18 cellular contexts compared by ENCODE assay signal in genomic region chr12:130881046-130881445, GRCh38. TPM values are rescaled to one million over a fixed set of nuclear protein-coding genes. Genes with fewer than 3 reads are reported as not detected.
A peak's percentile ranks its signal among the peaks of the same experiment; 100 is the strongest.
DNase-seq lines count a peak whose midpoint lies in the region; ATAC-seq, FAIRE-seq and TF ChIP-seq lines count a peak whose summit lies in the region.
"Had no signal": no experiment of that assay in that cellular context is flagged by ENCODE, and none has a peak within 500 bp of the region (broad histone marks: within the 10 kb centered on the region; RNA-seq: fewer than 3 reads in every experiment).

No MANE protein-coding gene starts in this region.

- H2BK120ac ChIP-seq in H1 (replicated peaks; ENCODE audit: low read depth, low read length) = no peak overlapping the region

- no peaks in the 10 kb centered on the region for H3K27me3 Mint-ChIP-seq in activated naive CD4-positive, alpha-beta T cell treated with anti-CD3 and anti-CD28 coated beads, Interleukin-2, amount 10 ng/mL, durations not matched to agents 7 days and 5 days

- H3F3A ChIP-seq in MM.1S (ENCODE audit: insufficient read depth, low read length) = peaks cover 31% of the 10 kb centered on the region

- no peaks in the 10 kb centered on the region for H3K27me3 ChIP-seq in MM.1S (replicated peaks; ENCODE audit: insufficient read depth, low read length)
- H3K27me3 ChIP-seq in H1 (replicated peaks in 1 of 4; ENCODE audit: control insufficient read depth in 3 of 4, extremely low read depth in 1 of 4, insufficient read depth in 3 of 4, low read length in 3 of 4) = no peaks in the 10 kb centered on the region
- H3K27me3 ChIP-seq in sigmoid colon = no peaks in the 10 kb centered on the region
- H3K27me3 ChIP-seq: breast epithelium, gastrocnemius medialis had no signal

- H3K36me3 ChIP-seq in MM.1S (replicated peaks; ENCODE audit: insufficient read depth, low read length) (no peaks in the 10 kb centered on the region), H1 (ENCODE audit: control insufficient read depth in 2 of 4, insufficient read depth in 4 of 4, low read length in 3 of 4) (peaks cover 4 to 18% (median 9%) of the 10 kb centered on the region in 4 experiments; a peak in 7 of 8 replicates), sigmoid colon (peaks cover 5 to 23% (median 10%) of the 10 kb centered on the region in 4 donors)

- H2AK5ac ChIP-seq in H1 (ENCODE audit: low read depth, low read length) = no peak overlapping the region

- H3K27ac Mint-ChIP-seq in activated naive CD4-positive, alpha-beta T cell treated with anti-CD3 and anti-CD28 coated beads, Interleukin-2, amount 10 ng/mL, durations not matched to agents 7 days and 5 days = peak overlapping the region; percentile 3

- CTCF ChIA-PET in activated naive CD4-positive, alpha-beta T cell treated with anti-CD3 and anti-CD28 coated beads, Interleukin-2, amount 10 ng/mL, durations not matched to agents 7 days and 5 days (lab: Charles Lee) = no interaction called here
- CTCF ChIA-PET in H1 (lab: Charles Lee; ENCODE audit: partially characterized antibody) = no interaction called here

- FAIRE-seq in H1 (lab: Jason Lieb, UNC) = no peak
- FAIRE-seq: urothelium cell line had no signal

- no peaks in the 10 kb centered on the region for H3K9me2 ChIP-seq in MM.1S (replicated peaks; ENCODE audit: insufficient read depth, low read length)

- H4K8ac ChIP-seq in H1 (ENCODE audit: extremely low read depth, insufficient read depth, low read length) = no peak overlapping the region

- H2BK12ac ChIP-seq in H1 (ENCODE audit: low read depth, low read length) = no peak overlapping the region

- no peak overlapping the region for H3K18ac ChIP-seq in H1 (ENCODE audit: extremely low read depth, low read length)

- H2BK20ac ChIP-seq in H1 (ENCODE audit: low read length) = no peak overlapping the region

- H3K36me3 Mint-ChIP-seq in activated naive CD4-positive, alpha-beta T cell treated with anti-CD3 and anti-CD28 coated beads, Interleukin-2, amount 10 ng/mL, durations not matched to agents 7 days and 5 days = peaks cover 17% of the 10 kb centered on the region

- TF ChIP-seq RAD21 in H1 (IDR thresholded peaks at IDR 0.05 in 1 of 2, conservative IDR thresholded peaks at IDR 0.05 in 1 of 2; ENCODE audit: low read depth in 2 of 2, low read length in 2 of 2) = no peak

- no peaks in the 10 kb centered on the region for H4K20me1 ChIP-seq in MM.1S (ENCODE audit: insufficient read depth, low read length)
- peaks cover 3 to 5% of the 10 kb centered on the region in 2 experiments for H4K20me1 ChIP-seq in H1 (replicated peaks in 1 of 2; ENCODE audit: control insufficient read depth in 1 of 2, insufficient read depth in 2 of 2, low read length in 2 of 2)

- H3K79me2 ChIP-seq in MM.1S (ENCODE audit: low read length) = no peaks in the 10 kb centered on the region
- no peaks in the 10 kb centered on the region for H3K79me2 ChIP-seq in H1 (ENCODE audit: control insufficient read depth in 1 of 2, insufficient read depth in 2 of 2, low read length in 2 of 2)

- H3K4me3 ChIP-seq in MM.1S (ENCODE audit: low read length) (no peak overlapping the region; the same call in 1 of the 2 replicates), H1 (ENCODE audit: extremely low read depth in 1 of 4, insufficient read depth in 2 of 4, low read depth in 3 of 4, low read length in 4 of 4) (no peak overlapping the region), sigmoid colon (no peak overlapping the region)
- H3K4me3 ChIP-seq: gastrocnemius medialis had no signal

- H3K56ac ChIP-seq in H1 (replicated peaks; ENCODE audit: insufficient read length, low read depth, low read length) = peak overlapping the region; percentile 74

- H3K4me3 Mint-ChIP-seq in activated naive CD4-positive, alpha-beta T cell treated with anti-CD3 and anti-CD28 coated beads, Interleukin-2, amount 10 ng/mL, durations not matched to agents 7 days and 5 days = no peak overlapping the region

- H3K23me2 ChIP-seq in H1 (ENCODE audit: low read depth, low read length) = peaks cover 3% of the 10 kb centered on the region

- no peak overlapping the region for H2BK5ac ChIP-seq in H1 (ENCODE audit: low read depth, low read length)

- H3K79me1 ChIP-seq in H1 (ENCODE audit: low read depth, low read length) = no peaks in the 10 kb centered on the region

- TF ChIP-seq POLR2A in H1 (IDR thresholded peaks at IDR 0.05; ENCODE audit: control extremely low read depth in 1 of 2, low read depth in 2 of 2, low read length in 2 of 2) (no peak), sigmoid colon (IDR thresholded peaks at IDR 0.05) (no peak)

- TF ChIP-seq EP300 in H1 (IDR thresholded peaks at IDR 0.05; ENCODE audit: borderline replicate concordance in 1 of 2, low read depth in 2 of 2, low read length in 2 of 2) (no peak), sigmoid colon (IDR thresholded peaks at IDR 0.05) (no peak)

- H3K4me1 Mint-ChIP-seq in activated naive CD4-positive, alpha-beta T cell treated with anti-CD3 and anti-CD28 coated beads, Interleukin-2, amount 10 ng/mL, durations not matched to agents 7 days and 5 days = peaks cover 35% of the 10 kb centered on the region

- ATAC-seq in left colon = no peak
- ATAC-seq: gastrocnemius medialis, left cardiac atrium, Right ventricle myocardium inferior had no signal

- no peak overlapping the region for H4K91ac ChIP-seq in H1 (replicated peaks; ENCODE audit: insufficient read length, low read length)

- POLR2A ChIA-PET in H1 (lab: Charles Lee; ENCODE audit: partially characterized antibody) = interaction anchor here (1.1 to 8.9 kb wide), 8 partner anchors 8 to 66 kb away, joined by 3 to 86 read pairs (median 10); no protein-coding TSS in a partner anchor

- H3K9ac ChIP-seq in MM.1S (ENCODE audit: low read length) = peak overlapping the region; percentile 72; the same call in 1 of the 2 replicates
- H3K9ac ChIP-seq in H1 (replicated peaks in 1 of 4; ENCODE audit: extremely low read depth in 1 of 4, low read depth in 3 of 4, low read length in 3 of 4) = no peak overlapping the region

- intact Hi-C loops in sigmoid colon (cut with DNase I) (no loop called here), left colon (cut with DNase I, micrococcal nuclease) (no loop called here)

- H2AFZ ChIP-seq in MM.1S (ENCODE audit: low read length) (no peak overlapping the region), H1 (ENCODE audit: low read length) (no peak overlapping the region)

- H2BK15ac ChIP-seq in H1 (ENCODE audit: low read length) = no peak overlapping the region

- WGBS in H1 (ENCODE audit: extremely low coverage in 1 of 2, insufficient coverage in 1 of 2, insufficient read length in 1 of 2, insufficient replicate concordance in 2 of 2, low coverage in 1 of 2, low lambda C conversion rate in 2 of 2, missing lambda C conversion rate in 1 of 2), 2 experiments = 84% methylated on average over 5 of the region's 5 CpGs; no CpG with 5 or more reads in 1 of the 2 experiments
- 58 to 82% methylated on average over 5 of the region's 5 CpGs for WGBS in sigmoid colon, 2 donors

- H3K9me3 ChIP-seq in MM.1S (replicated peaks; ENCODE audit: insufficient read depth, low read length) (no peaks in the 10 kb centered on the region), H1 (ENCODE audit: insufficient read depth in 2 of 2, low read depth in 1 of 2, low read length in 1 of 2) (no peaks in the 10 kb centered on the region), sigmoid colon (no peaks in the 10 kb centered on the region)
- H3K9me3 ChIP-seq: breast epithelium, gastrocnemius medialis, neutrophil had no signal

- H3K9me3 Mint-ChIP-seq in activated naive CD4-positive, alpha-beta T cell treated with anti-CD3 and anti-CD28 coated beads, Interleukin-2, amount 10 ng/mL, durations not matched to agents 7 days and 5 days = no peaks in the 10 kb centered on the region

- peak overlapping the region; percentile 87; the same call in 1 of the 2 replicates for H3K4me2 ChIP-seq in MM.1S (ENCODE audit: low read depth, low read length)
- H3K4me2 ChIP-seq in H1 (ENCODE audit: insufficient read depth in 1 of 2, low read depth in 2 of 2, low read length in 2 of 2) = no peak overlapping the region

- H3K27ac ChIP-seq in MM.1S (ENCODE audit: low read length) (no peak overlapping the region), H1 (ENCODE audit: low read depth, low read length) (no peak overlapping the region), sigmoid colon (no peak overlapping the region)
- H3K27ac ChIP-seq: breast epithelium, epithelial cell of prostate, gastrocnemius medialis, neutrophil, WERI-Rb-1 had no signal

- H4K5ac ChIP-seq in H1 (ENCODE audit: insufficient read length, low read depth, low read length) = no peak overlapping the region

- DNase-seq in activated naive CD4-positive, alpha-beta T cell treated with anti-CD3 and anti-CD28 coated beads, Interleukin-2, amount 10 ng/mL, durations not matched to agents 7 days and 5 days = no peak
- no peak for DNase-seq in activated naive CD4-positive, alpha-beta T cell treated with Interleukin-2 at 50 U/mL for 16 hours
- DNase-seq in MM.1S (no peak), H1 (ENCODE audit: low read depth in 1 of 2, low spot score in 2 of 2) (no peak), sigmoid colon (peak; percentile 10), NCI-H510A (lab: John Stamatoyannopoulos, UW) (no peak), left colon (no peak)
- no peak for DNase-seq in stimulated activated CD4-positive, alpha-beta T cell treated with anti-CD3 and anti-CD28 coated beads, Interleukin-12 subunit alpha, Interleukin-12 subunit beta, amount 100 ng/mL, for 4 hours
- DNase-seq: gastrocnemius medialis, left cardiac atrium, NCI-H1694, NCI-H226, WERI-Rb-1 had no signal

- TF ChIP-seq CTCF in MM.1S (IDR thresholded peaks at IDR 0.05; ENCODE audit: low read length) = no peak
- TF ChIP-seq CTCF in H1 (IDR thresholded peaks at IDR 0.05; ENCODE audit: control extremely low read depth in 1 of 3, insufficient read depth in 1 of 3, low read depth in 1 of 3, low read length in 3 of 3) = no peak
- TF ChIP-seq CTCF in sigmoid colon (IDR thresholded peaks at IDR 0.05) = no peak

- H3K4ac ChIP-seq in H1 (replicated peaks; ENCODE audit: insufficient read length, low read depth, low read length) = no peak overlapping the region

- H3K23ac ChIP-seq in H1 (ENCODE audit: insufficient read length) = no peak overlapping the region

- H3K4me1 ChIP-seq in MM.1S (ENCODE audit: low read length) (peaks cover 23% of the 10 kb centered on the region), H1 (replicated peaks in 1 of 4; ENCODE audit: control insufficient read depth in 3 of 4, insufficient read depth in 4 of 4, low read length in 3 of 4) (peaks cover 0 to 2% (median 0%) of the 10 kb centered on the region in 4 experiments; a peak in 3 of 7 replicates), sigmoid colon (no peaks in the 10 kb centered on the region)
- H3K4me1 ChIP-seq: breast epithelium, gastrocnemius medialis had no signal

- H3K14ac ChIP-seq in H1 (ENCODE audit: insufficient read length) = no peak overlapping the region

RNA-seq across cellular contexts. Expression of gene RAN, which starts 9.2 kb away (rescaled TPM):
- 2,056 and 2,064 TPM in 2 replicates for total RNA-seq in H1 (2021; fragmentation: NEBNext Ultra II Directional; extraction: Animal tissue kit (Norgen Biotek cat#: 25700))
- polyA plus RNA-seq in H1 (2011; rRNA removed) (1,559 and 2,203 TPM in 2 replicates), sigmoid colon (100 to 1,000 TPM; 258 to 509 (median 321) TPM)
- polyA plus RNA-seq in H1 (2011; cell fraction: cytosol; rRNA removed) = 3,091 TPM
- polyA plus RNA-seq in H1 (2011; cell fraction: nucleus; rRNA removed) = 846 TPM
- polyA plus RNA-seq in H1 (2012, experiment 1 of 2) = 2,430 to 2,650 TPM (median 2,578 TPM) in 4 replicates
- 345 TPM for polyA plus RNA-seq in H1 (2012, experiment 2 of 2)
- 714 TPM for polyA plus RNA-seq in H1 (2013, experiment 1 of 2)
- 699 TPM for polyA plus RNA-seq in H1 (2013, experiment 2 of 2)
- polyA minus RNA-seq in H1 (2011; rRNA and poly(A)+ RNA removed) = 1,671 and 1,842 TPM in 2 replicates
- polyA minus RNA-seq in H1 (2011; cell fraction: cytosol; rRNA and poly(A)+ RNA removed) = 628 TPM
- 352 TPM for polyA minus RNA-seq in H1 (2011; cell fraction: nucleus; rRNA and poly(A)+ RNA removed)
- total RNA-seq in sigmoid colon (100 to 1,000 TPM; 160 to 186 (median 180) TPM), left colon (100 to 1,000 TPM; 266 to 344 TPM)

RNA-seq across cellular contexts. Expression of gene STX2, which starts 42.0 kb away (rescaled TPM):
- total RNA-seq in H1 (2021; fragmentation: NEBNext Ultra II Directional; extraction: Animal tissue kit (Norgen Biotek cat#: 25700)) = 22.0 and 26.3 TPM in 2 replicates
- polyA plus RNA-seq in H1 (2011; rRNA removed) = 13.9 and 20.0 TPM in 2 replicates
- polyA plus RNA-seq in H1 (2011; cell fraction: cytosol; rRNA removed) = 20.8 TPM
- polyA plus RNA-seq in H1 (2011; cell fraction: nucleus; rRNA removed) = 13.3 TPM
- polyA plus RNA-seq in H1 (2012, experiment 1 of 2) = 14.6 to 22.0 TPM (median 17.8 TPM) in 4 replicates
- 3.5 TPM for polyA plus RNA-seq in H1 (2012, experiment 2 of 2)
- polyA plus RNA-seq in H1 (2013, experiment 1 of 2) = 19.0 TPM
- polyA plus RNA-seq in H1 (2013, experiment 2 of 2) = 17.5 TPM
- polyA minus RNA-seq in H1 (2011; rRNA and poly(A)+ RNA removed) = 13.7 and 18.8 TPM in 2 replicates
- 8.4 TPM for polyA minus RNA-seq in H1 (2011; cell fraction: cytosol; rRNA and poly(A)+ RNA removed)
- 10.2 TPM for polyA minus RNA-seq in H1 (2011; cell fraction: nucleus; rRNA and poly(A)+ RNA removed)
- total RNA-seq in sigmoid colon = 10 to 100 TPM; 39.2 to 61.2 (median 44.2) TPM
- polyA plus RNA-seq in sigmoid colon = 1 to 10 TPM; 2.8 to 5.9 (median 3.6) TPM
- total RNA-seq in left colon = 1 to 10 TPM; 2.9 to 7.1 TPM
